Comparison of ENCODE assay signal across 6 cellular contexts in genomic region chr16:2212362-2213324, GRCh38. TPM values are rescaled to one million over a fixed set of nuclear protein-coding genes. Genes with fewer than 3 reads are reported as not detected.
DNase-seq lines count a peak whose midpoint lies in the region; ATAC-seq lines count a peak whose summit lies in the region.

No MANE protein-coding gene starts in this region.

- H3K36me3 Mint-ChIP-seq in CD8-positive, alpha-beta memory T cell = peaks cover 0 to 32% (median 2%) of the 10 kb centered on the region in 3 donors
- peaks cover 0 to 2% (median 0%) of the 10 kb centered on the region in 3 donors for H3K36me3 Mint-ChIP-seq in immature natural killer cell

- no peaks in the 10 kb centered on the region for H3K27me3 Mint-ChIP-seq in CD8-positive, alpha-beta memory T cell
- H3K27me3 Mint-ChIP-seq in immature natural killer cell (ENCODE audit: low read depth in 3 of 3) = peaks cover 4 to 13% (median 8%) of the 10 kb centered on the region in 3 donors

- ATAC-seq in HG02763 (IDR thresholded peaks at IDR 0.05; ENCODE audit: unreplicated experiment) = no peak

- H3K4me3 Mint-ChIP-seq in CD8-positive, alpha-beta memory T cell = peak overlapping the region; percentile 43 to 88 (median 74)
- peak overlapping the region; percentile 70 to 76 (median 74) for H3K4me3 Mint-ChIP-seq in immature natural killer cell

- H3K27ac ChIP-seq in CD8-positive, alpha-beta memory T cell (ENCODE audit: low read depth, low read length) = peak overlapping the region; percentile 48

- H3K27ac Mint-ChIP-seq in CD8-positive, alpha-beta memory T cell = peak overlapping the region in 1 of 8 donors; percentile 95
- peak overlapping the region in 1 of 6 donors; percentile 71 for H3K27ac Mint-ChIP-seq in immature natural killer cell

- peaks cover 15% of the 10 kb centered on the region for H3K4me1 ChIP-seq in CD8-positive, alpha-beta memory T cell (ENCODE audit: insufficient read depth, low read length)

- H3K9me3 Mint-ChIP-seq in CD8-positive, alpha-beta memory T cell = no peaks in the 10 kb centered on the region
- no peaks in the 10 kb centered on the region for H3K9me3 Mint-ChIP-seq in immature natural killer cell

- H3K36me3 ChIP-seq in CD8-positive, alpha-beta memory T cell (ENCODE audit: insufficient read depth, low read length) = no peaks in the 10 kb centered on the region

- POLR2A ChIA-PET in CD8-positive, alpha-beta memory T cell (lab: Charles Lee) = no interaction called here

- H3K4me3 ChIP-seq in CD8-positive, alpha-beta memory T cell (ENCODE audit: low read length) = peak overlapping the region; percentile 41

- H3K9me3 ChIP-seq in CD8-positive, alpha-beta memory T cell (ENCODE audit: low read length) = no peaks in the 10 kb centered on the region

- no peak for DNase-seq in CD8-positive, alpha-beta memory T cell
- DNase-seq in RKO (ENCODE audit: low spot score) (peak; percentile 73), immature natural killer cell (no peak), globus pallidus (ENCODE audit: low spot score) (no peak), NCI-H510A treated with DMSO at 0.1 percent for 48 hours (lab: John Stamatoyannopoulos, UW) (no peak)

- CTCF ChIA-PET in CD8-positive, alpha-beta memory T cell (lab: Charles Lee) = interaction anchor here (1.1 to 1.3 kb wide), 2 partner anchors 39 to 56 kb away, joined by 3 read pairs; partner anchors contain the start of gene ECI1

- H3K27me3 ChIP-seq in CD8-positive, alpha-beta memory T cell (ENCODE audit: insufficient read depth, low read length, poor library complexity, severe bottlenecking) = no peaks in the 10 kb centered on the region

- peaks cover 18 to 29% (median 20%) of the 10 kb centered on the region in 3 donors for H3K4me1 Mint-ChIP-seq in CD8-positive, alpha-beta memory T cell
- peaks cover 15 to 19% of the 10 kb centered on the region in 2 donors for H3K4me1 Mint-ChIP-seq in immature natural killer cell

RNA-seq across cellular contexts. Expression of gene BRICD5, which starts 2.0 kb away (rescaled TPM):
- 10 to 100 TPM in 1 of 2 experiments, 1 to 10 TPM in 1; 8.4 to 10.9 TPM for total RNA-seq in CD8-positive, alpha-beta memory T cell
- polyA plus RNA-seq in CD8-positive, alpha-beta memory T cell = 0.14 TPM
- under 1 TPM in 2 of 3 donors, not detected in 1; 0.10 to 0.36 TPM for polyA plus RNA-seq in immature natural killer cell

RNA-seq across cellular contexts. Expression of gene PGP, which starts 2.0 kb away (rescaled TPM):
- 10 to 100 TPM; 27.3 to 30.9 TPM for total RNA-seq in CD8-positive, alpha-beta memory T cell
- 14.7 TPM for polyA plus RNA-seq in CD8-positive, alpha-beta memory T cell
- 10 to 100 TPM; 10.4 to 18.4 (median 17.7) TPM for polyA plus RNA-seq in immature natural killer cell

RNA-seq across cellular contexts. Expression of gene MLST8, which starts 7.4 kb away (rescaled TPM):
- 10 to 100 TPM; 75.4 to 76.8 TPM for total RNA-seq in CD8-positive, alpha-beta memory T cell
- polyA plus RNA-seq in CD8-positive, alpha-beta memory T cell = 30.8 TPM
- polyA plus RNA-seq in immature natural killer cell = 10 to 100 TPM; 22.5 to 39.1 (median 36.9) TPM

RNA-seq across cellular contexts. Expression of gene E4F1, which starts 10.7 kb away (rescaled TPM):
- 10 to 100 TPM; 28.9 to 29.8 TPM for total RNA-seq in CD8-positive, alpha-beta memory T cell
- 16.5 TPM for polyA plus RNA-seq in CD8-positive, alpha-beta memory T cell
- polyA plus RNA-seq in immature natural killer cell = 10 to 100 TPM in 2 of 3 donors, 1 to 10 TPM in 1; 8.4 to 18.6 (median 10.3) TPM

RNA-seq across cellular contexts. Expression of gene CASKIN1, which starts 16.2 kb away (rescaled TPM):
- under 1 TPM; 0.13 to 0.24 TPM for total RNA-seq in CD8-positive, alpha-beta memory T cell
- polyA plus RNA-seq in CD8-positive, alpha-beta memory T cell = not detected
- not detected for polyA plus RNA-seq in immature natural killer cell
